ENCODE assay signal across 11 cellular contexts in the genomic region with DNA sequence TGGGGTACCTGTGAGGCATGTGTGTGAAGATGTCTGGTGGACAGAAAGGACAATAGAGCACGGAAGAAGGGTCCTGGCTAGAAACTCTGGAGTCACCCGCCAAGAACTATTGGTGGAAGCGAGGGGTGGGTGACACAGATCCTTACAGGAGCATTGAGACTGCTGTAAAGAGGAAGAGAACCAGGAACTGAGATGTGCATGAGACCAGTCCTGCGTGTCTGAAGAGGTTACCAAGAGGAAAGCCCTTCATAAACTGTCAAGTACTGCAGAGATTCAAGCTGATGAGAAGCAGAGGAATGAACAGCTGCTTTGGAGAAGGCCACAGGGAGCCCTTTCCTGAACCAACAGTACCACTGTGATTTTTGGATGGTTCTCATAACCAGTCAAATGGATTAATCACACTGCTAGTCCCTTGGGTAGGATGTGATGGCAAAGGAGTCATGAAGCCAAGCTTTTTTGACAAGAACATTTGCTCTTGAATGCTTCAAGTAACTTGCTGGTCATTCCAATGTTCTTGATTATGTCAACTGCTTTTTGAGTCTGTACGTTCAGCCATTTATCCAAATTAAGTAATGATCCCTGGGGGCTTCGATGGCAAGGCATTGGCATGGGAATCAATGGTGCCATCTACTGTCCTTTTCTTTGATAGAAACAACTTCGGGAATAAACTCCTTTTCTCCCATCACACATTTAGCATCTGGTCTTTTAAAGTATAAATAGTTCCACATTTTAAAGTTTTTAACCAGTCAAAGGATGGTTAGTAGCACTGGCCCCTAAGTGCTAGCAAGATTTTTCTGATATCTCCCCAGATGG. TPM values are rescaled to one million over a fixed set of nuclear protein-coding genes. Genes with fewer than 3 reads are reported as not detected.
DNase-seq lines count a peak whose midpoint lies in the region; ATAC-seq and TF ChIP-seq lines count a peak whose summit lies in the region.
"Had no signal": no experiment of that assay in that cellular context is flagged by ENCODE, and none has a peak within 500 bp of the region (broad histone marks: within the 10 kb centered on the region; RNA-seq: fewer than 3 reads in every experiment).

No MANE protein-coding gene starts in this region.

- no peak overlapping the region for H3K4me3 Mint-ChIP-seq in type B pancreatic cell

- H3K36me3 Mint-ChIP-seq in type B pancreatic cell: peaks cover 3% of the 10 kb centered on the region

- no peak overlapping the region for H3K27ac ChIP-seq in gastrocnemius medialis

- peak; percentile 50 for DNase-seq in DMS 273 (lab: John Stamatoyannopoulos, UW; ENCODE audit: unreplicated experiment)
- no peak for DNase-seq in DMS 273 treated with DMSO at 0.1 percent for 48 hours (lab: John Stamatoyannopoulos, UW)
- DNase-seq in choroid plexus epithelial cell (ENCODE audit: low read depth): no peak
- DNase-seq in gastrocnemius medialis: no peak
- DNase-seq in type B pancreatic cell (ENCODE audit: extremely low spot score, unreplicated experiment): no peak
- DNase-seq in COLO829 (ENCODE audit: low spot score): no peak
- no peak for DNase-seq in GF-D8 (lab: John Stamatoyannopoulos, UW)
- DNase-seq: activated CD4-positive, CD25-positive, alpha-beta regulatory T cell; adrenal gland; head of caudate nucleus had no signal

- H3K27me3 Mint-ChIP-seq in type B pancreatic cell: peaks cover 24% of the 10 kb centered on the region

- no peaks in the 10 kb centered on the region for H4K20me1 ChIP-seq in Loucy (ENCODE audit: insufficient read depth, low read length, poor library complexity, severe bottlenecking)

- H3K27me3 ChIP-seq in Loucy (ENCODE audit: insufficient read depth, low read length, poor library complexity, severe bottlenecking): no peaks in the 10 kb centered on the region
- no peaks in the 10 kb centered on the region for H3K27me3 ChIP-seq in gastrocnemius medialis
- H3K27me3 ChIP-seq: adrenal gland had no signal

- H3K27ac Mint-ChIP-seq in type B pancreatic cell: no peak overlapping the region

- no peaks in the 10 kb centered on the region for H3F3A ChIP-seq in Loucy (ENCODE audit: low read depth)

- H3K4me1 Mint-ChIP-seq in type B pancreatic cell (ENCODE audit: unreplicated experiment): peaks cover 20% of the 10 kb centered on the region

- H3K4me1 ChIP-seq in Loucy (ENCODE audit: insufficient read depth, low read length, poor library complexity, severe bottlenecking) (peaks cover 5% of the 10 kb centered on the region), gastrocnemius medialis (peaks cover 0 to 3% of the 10 kb centered on the region in 2 donors)
- H3K4me1 ChIP-seq: adrenal gland had no signal

- in situ Hi-C loops in gastrocnemius medialis (cut with MboI; ENCODE audit: low sequenced_read_pairs in 4 of 4): no loop called here

- ATAC-seq in gastrocnemius medialis: peak; percentile 17 to 28

- no peaks in the 10 kb centered on the region for H3K9me3 Mint-ChIP-seq in type B pancreatic cell

- TF ChIP-seq POLR2A in gastrocnemius medialis (IDR thresholded peaks at IDR 0.05): no peak

- no peak overlapping the region for H3K4me2 ChIP-seq in Loucy (ENCODE audit: low read depth, low read length, poor library complexity, severe bottlenecking)

- H3K9me3 ChIP-seq in Loucy (ENCODE audit: insufficient read depth, low read depth, low read length) (no peaks in the 10 kb centered on the region), gastrocnemius medialis (no peaks in the 10 kb centered on the region)
- H3K9me3 ChIP-seq: adrenal gland had no signal

- H2AFZ ChIP-seq in Loucy (ENCODE audit: low read length): no peak overlapping the region

- H3K4me3 ChIP-seq in Loucy (ENCODE audit: low read length, poor library complexity, severe bottlenecking) (no peak overlapping the region), choroid plexus epithelial cell (ENCODE audit: low read depth, low read length) (no peak overlapping the region), gastrocnemius medialis (no peak overlapping the region)
- H3K4me3 ChIP-seq: adrenal gland had no signal

- H3K9me2 ChIP-seq in Loucy (replicated peaks; ENCODE audit: low read depth, low read length): no peaks in the 10 kb centered on the region

- H3K36me3 ChIP-seq in Loucy (ENCODE audit: insufficient read depth, low read length) (no peaks in the 10 kb centered on the region), gastrocnemius medialis (no peaks in the 10 kb centered on the region)
- H3K36me3 ChIP-seq: adrenal gland had no signal

- H3K79me2 ChIP-seq in Loucy (ENCODE audit: insufficient read depth, low read length): no peaks in the 10 kb centered on the region

- intact Hi-C loops in gastrocnemius medialis (cut with DNase I; ENCODE audit: low total_unique reads): no loop called here

- TF ChIP-seq CTCF in Loucy (conservative IDR thresholded peaks at IDR 0.05; ENCODE audit: low read length) (peak; percentile 64), choroid plexus epithelial cell (conservative IDR thresholded peaks at IDR 0.05; ENCODE audit: low read depth, low read length) (peak; percentile 26), gastrocnemius medialis (IDR thresholded peaks at IDR 0.05 in 4 of 5, conservative IDR thresholded peaks at IDR 0.05 in 1 of 5) (no peak), type B pancreatic cell (conservative IDR thresholded peaks at IDR 0.05) (no peak)

- H3K9ac ChIP-seq in Loucy (ENCODE audit: low read depth, low read length, poor library complexity, severe bottlenecking): no peak overlapping the region

RNA-seq across cellular contexts. Expression of a gene that starts 42.9 kb away (rescaled TPM):
- total RNA-seq in gastrocnemius medialis: 1 to 10 TPM; 1.6 to 3.8 (median 1.6) TPM
- total RNA-seq in type B pancreatic cell (ENCODE audit: low replicate concordance): 0.83 and 2.7 TPM in 2 replicates

Comparison
In these comparisons a context has a peak if more than half of its experiments do, and no peak if none do; other contexts are left out.
1. CTCF ChIP-seq: peak in Loucy (single experiment) and choroid plexus epithelial cell (single experiment); none in gastrocnemius medialis (0 of 5) and type B pancreatic cell (single experiment).